ENCODE assay signal across 8 cellular contexts in the genomic region with DNA sequence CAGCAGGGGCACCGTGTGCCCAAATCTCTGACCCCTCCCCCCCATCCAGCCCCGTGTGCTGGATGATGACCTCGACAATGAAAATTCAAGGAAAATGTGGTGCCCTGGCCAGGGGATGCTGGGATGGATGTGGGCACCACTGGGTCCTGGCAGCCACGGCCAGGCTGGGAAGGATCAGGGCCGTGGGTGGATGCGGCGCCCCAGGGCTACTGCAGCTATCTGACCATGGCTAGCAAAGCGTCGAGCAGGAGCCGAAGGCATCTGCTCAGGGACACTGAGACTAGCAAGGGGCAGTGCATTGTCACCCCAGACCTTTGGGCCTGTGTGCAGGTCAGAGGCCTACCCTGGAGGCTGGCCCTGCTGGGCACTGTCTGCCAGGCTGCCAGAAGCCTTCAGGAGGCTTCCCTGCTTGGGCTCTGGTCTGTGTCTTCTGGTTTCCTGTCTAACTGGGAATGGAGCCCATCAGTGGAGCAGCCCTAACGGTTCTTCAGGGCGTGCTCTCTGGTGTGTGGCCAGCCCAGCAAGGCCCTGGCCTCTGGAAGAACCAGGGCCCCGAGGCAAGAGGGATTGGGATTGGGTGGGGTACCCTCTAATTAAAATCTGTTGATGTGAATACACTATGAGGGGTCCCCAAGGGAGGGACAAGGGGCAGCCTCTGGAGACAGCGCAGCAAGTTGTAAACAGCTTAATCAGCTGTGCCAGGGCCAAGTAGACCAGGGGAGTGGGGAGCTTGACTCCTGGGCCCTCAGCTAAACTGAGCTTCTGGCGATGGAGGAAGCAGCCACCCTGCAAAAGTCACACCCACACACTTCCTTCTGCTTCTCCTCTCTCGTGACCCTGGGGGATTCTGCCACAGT.
A peak's percentile ranks its signal among the peaks of the same experiment; 100 is the strongest.
DNase-seq lines count a peak whose midpoint lies in the region; ATAC-seq and TF ChIP-seq lines count a peak whose summit lies in the region.

No MANE protein-coding gene starts in this region.

- no peak overlapping the region for H3K4me3 Mint-ChIP-seq in neural crest cell

- no peaks in the 10 kb centered on the region for H3K9me3 Mint-ChIP-seq in neural crest cell

- no peak for ATAC-seq in HG02763 (IDR thresholded peaks at IDR 0.05; ENCODE audit: unreplicated experiment)
- ATAC-seq in foreskin keratinocyte: no peak

- peak overlapping the region; percentile 86 to 97 for H3K27ac ChIP-seq in coronary artery
- H3K27ac ChIP-seq in foreskin keratinocyte: no peak overlapping the region

- H3K4me1 Mint-ChIP-seq in neural crest cell: peaks cover 23% of the 10 kb centered on the region

- H3K4me3 ChIP-seq in coronary artery: peak overlapping the region; percentile 14

- no peaks in the 10 kb centered on the region for H3K27me3 ChIP-seq in foreskin keratinocyte

- H3K27ac Mint-ChIP-seq in neural crest cell (ENCODE audit: unreplicated experiment): peak overlapping the region; percentile 97

- H3K36me3 Mint-ChIP-seq in neural crest cell (ENCODE audit: low read depth): no peaks in the 10 kb centered on the region

- DNase-seq in EH (ENCODE audit: low read depth) (peak; percentile 79), KG1 (lab: John Stamatoyannopoulos, UW) (peak; percentile 76), coronary artery (ENCODE audit: low spot score) (no peak), neural crest cell (ENCODE audit: low read depth, low spot score) (no peak), H4 (ENCODE audit: low spot score) (no peak), NCI-H748 (lab: John Stamatoyannopoulos, UW; ENCODE audit: unreplicated experiment) (no peak), foreskin keratinocyte (no peak)

- H3K27me3 Mint-ChIP-seq in neural crest cell (ENCODE audit: low read depth): no peaks in the 10 kb centered on the region

- no peaks in the 10 kb centered on the region for H3K4me1 ChIP-seq in foreskin keratinocyte

- TF ChIP-seq CTCF in coronary artery (IDR thresholded peaks at IDR 0.05): no peak
- no peak for TF ChIP-seq CTCF in neural crest cell (conservative IDR thresholded peaks at IDR 0.05)
- no peak for TF ChIP-seq CTCF in foreskin keratinocyte (conservative IDR thresholded peaks at IDR 0.05)

Comparison
In these comparisons a context has a peak if more than half of its experiments do, and no peak if none do; other contexts are left out.
1. DNase-seq: peak in EH (single experiment) and KG1 (single experiment); none in coronary artery (single experiment), neural crest cell (single experiment), H4 (single experiment), NCI-H748 (single experiment) and foreskin keratinocyte (0 of 2).